In the genomic region with DNA sequence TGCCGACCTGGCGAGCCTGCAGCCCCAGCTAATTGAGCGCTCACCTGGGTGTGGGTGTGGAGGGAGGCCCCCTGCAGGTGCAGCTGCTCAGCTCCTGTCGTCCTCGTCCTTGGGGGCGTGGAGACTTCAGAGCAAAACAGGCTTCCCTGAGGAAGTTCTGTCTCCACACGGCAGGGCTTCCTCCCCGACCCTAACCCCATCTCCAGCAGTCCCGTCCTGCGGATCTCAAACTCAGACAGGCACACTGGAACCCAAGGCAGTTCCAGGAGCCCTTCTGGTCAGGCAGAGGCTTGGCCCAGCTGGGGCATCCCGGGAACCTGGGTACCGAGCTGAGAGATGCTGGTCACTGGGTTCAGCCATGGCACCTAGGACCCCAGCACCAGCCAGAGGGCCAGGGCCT, we compare ENCODE assay signal across 12 cellular contexts. TPM values are rescaled to one million over a fixed set of nuclear protein-coding genes. Genes with fewer than 3 reads are reported as not detected.
DNase-seq lines count a peak whose midpoint lies in the region; ATAC-seq and TF ChIP-seq lines count a peak whose summit lies in the region.
"Had no signal": no experiment of that assay in that cellular context is flagged by ENCODE, and none has a peak within 500 bp of the region (broad histone marks: within the 10 kb centered on the region; RNA-seq: fewer than 3 reads in every experiment).

No MANE protein-coding gene starts in this region.

- H4K20me1 ChIP-seq in HCT116 (ENCODE audit: insufficient read depth) = no peaks in the 10 kb centered on the region

- intact Hi-C loops in HCT116 (cut with micrococcal nuclease) = loop anchor here (1.0 to 2.0 kb wide), 3 partner anchors 154 to 441 kb away; no protein-coding TSS in a partner anchor

- TF ChIP-seq POLR2A in HCT116 (IDR thresholded peaks at IDR 0.05; ENCODE audit: borderline replicate concordance, extremely low read depth, insufficient read depth, insufficient read length) = no peak

- H2BK5ac ChIP-seq in neuronal stem cell (ENCODE audit: low read length) = no peak overlapping the region

- H3K27me3 ChIP-seq in HCT116 (ENCODE audit: insufficient read depth, low read length) = no peaks in the 10 kb centered on the region
- H3K27me3 ChIP-seq in WERI-Rb-1 (ENCODE audit: insufficient read depth, low read depth, severe bottlenecking) = no peaks in the 10 kb centered on the region
- H3K27me3 ChIP-seq in neuronal stem cell (ENCODE audit: control insufficient read depth in 3 of 3, insufficient read depth in 3 of 3, low read depth in 1 of 3, low read length in 3 of 3) = no peaks in the 10 kb centered on the region
- H3K27me3 ChIP-seq: MG63 had no signal

- H3K9me2 ChIP-seq in HCT116 (ENCODE audit: insufficient read depth) = no peaks in the 10 kb centered on the region

- no TSS peak for BruUV-seq in HCT116 (replicated peaks; lab: Mats Ljungman, UMichigan)

- H3K4ac ChIP-seq in neuronal stem cell (ENCODE audit: low read length) = no peak overlapping the region

- H4K91ac ChIP-seq in neuronal stem cell (ENCODE audit: low read depth, low read length, poor library complexity) = no peak overlapping the region

- H3K4me2 ChIP-seq in HCT116 (ENCODE audit: low read length) = no peak overlapping the region
- no peak overlapping the region for H3K4me2 ChIP-seq in neuronal stem cell (ENCODE audit: insufficient read depth, low read length, poor library complexity, severe bottlenecking)

- no peak overlapping the region for H3K23ac ChIP-seq in neuronal stem cell (ENCODE audit: low read depth, low read length, poor library complexity)

- ATAC-seq in HCT116 = no peak
- ATAC-seq in HG02852 (IDR thresholded peaks at IDR 0.05; ENCODE audit: unreplicated experiment) = no peak
- no peak for ATAC-seq in GM19328 (IDR thresholded peaks at IDR 0.05; ENCODE audit: unreplicated experiment)
- ATAC-seq in HG03039 (IDR thresholded peaks at IDR 0.05; ENCODE audit: unreplicated experiment) = no peak

- H3K9ac ChIP-seq in HCT116 (ENCODE audit: low read length) = no peak overlapping the region
- H3K9ac ChIP-seq in neuronal stem cell (ENCODE audit: low read depth, low read length, poor library complexity) = no peak overlapping the region

- H3K14ac ChIP-seq in neuronal stem cell (ENCODE audit: low read length) = no peak overlapping the region

- DNase-seq in NCI-H146 (lab: John Stamatoyannopoulos, UW) = peak; percentile 12
- no peak for DNase-seq in NCI-H146 treated with DMSO at 0.1 percent for 48 hours (lab: John Stamatoyannopoulos, UW; ENCODE audit: unreplicated experiment)
- DNase-seq in HCT116 (ENCODE audit: low read depth, low spot score) = no peak
- no peak for DNase-seq in WERI-Rb-1
- no peak for DNase-seq in neuronal stem cell (ENCODE audit: low spot score)
- DNase-seq: NCI-H187 treated with DMSO at 0.1 percent for 48 hours, NCI-H2107 had no signal

- CTCF ChIA-PET in HCT116 (lab: Charles Lee) = interaction anchor here (1.0 to 2.5 kb wide), 3 partner anchors 19 to 64 kb away, joined by 3 to 13 read pairs (median 4); no protein-coding TSS in a partner anchor

- peaks cover under 1 to 19% of the 10 kb centered on the region in 2 experiments; a peak in 3 of 4 replicates for H3K36me3 ChIP-seq in HCT116 (ENCODE audit: control insufficient read depth in 1 of 2, insufficient read depth in 2 of 2, low read length in 2 of 2)
- peaks cover 41% of the 10 kb centered on the region for H3K36me3 ChIP-seq in WERI-Rb-1
- peaks cover 33 to 44% of the 10 kb centered on the region in 2 donors for H3K36me3 ChIP-seq in neuronal stem cell (replicated peaks in 1 of 2; ENCODE audit: control insufficient read depth in 2 of 2, insufficient read depth in 2 of 2, low read length in 2 of 2)

- H3K79me1 ChIP-seq in neuronal stem cell (ENCODE audit: low read depth, low read length) = peaks cover 5% of the 10 kb centered on the region

- H3K79me2 ChIP-seq in HCT116 (ENCODE audit: insufficient read depth, low read length) = no peaks in the 10 kb centered on the region

- no peaks in the 10 kb centered on the region for H3K9me3 ChIP-seq in HCT116 (ENCODE audit: control insufficient read depth in 1 of 2, insufficient read depth in 1 of 2, low read depth in 1 of 2, low read length in 2 of 2)
- H3K9me3 ChIP-seq in WERI-Rb-1 (ENCODE audit: severe bottlenecking) = peaks cover 3% of the 10 kb centered on the region
- H3K9me3 ChIP-seq in neuronal stem cell (replicated peaks in 1 of 2; ENCODE audit: control insufficient read depth in 2 of 2, insufficient read depth in 1 of 2, low read depth in 1 of 2, low read length in 2 of 2) = no peaks in the 10 kb centered on the region
- H3K9me3 ChIP-seq: MG63 had no signal

- RAD21 ChIA-PET in HCT116 (lab: Charles Lee; ENCODE audit: low non-redundant PET in 1 of 2, low total read pairs in 2 of 2, uncharacterized antibody in 2 of 2, unreplicated experiment in 2 of 2) = interaction anchor here in 1 of 2 experiments (0.6 to 0.7 kb wide), 2 partner anchors 22 to 63 kb away, joined by 4 to 5 read pairs; no protein-coding TSS in a partner anchor

- POLR2A ChIA-PET in HCT116 (lab: Charles Lee) = no interaction called here

- H3K18ac ChIP-seq in neuronal stem cell (ENCODE audit: low read length) = peak overlapping the region; percentile 35

- H2AFZ ChIP-seq in HCT116 (ENCODE audit: low read depth, low read length, poor library complexity, severe bottlenecking) (no peak overlapping the region), neuronal stem cell (ENCODE audit: low read length) (no peak overlapping the region)

- H4K8ac ChIP-seq in neuronal stem cell (ENCODE audit: low read depth, low read length) = no peak overlapping the region

- TF ChIP-seq CTCF in HCT116 (IDR thresholded peaks at IDR 0.05 in 2 of 3, conservative IDR thresholded peaks at IDR 0.05 in 1 of 3; ENCODE audit: borderline replicate concordance in 1 of 3, insufficient read depth in 1 of 3, low read depth in 2 of 3, low read length in 2 of 3) (no peak), WERI-Rb-1 (IDR thresholded peaks at IDR 0.05; ENCODE audit: low read depth, low read length) (peak; percentile 29; the same call in 1 of the 2 replicates)

- no CpG with 5 or more reads among the region's 12 CpGs for WGBS in neuronal stem cell (ENCODE audit: extremely low coverage in 2 of 2, insufficient read length in 2 of 2, insufficient replicate concordance in 1 of 2), 2 donors

- no peak overlapping the region for H2BK120ac ChIP-seq in neuronal stem cell (ENCODE audit: low read depth, low read length)

- H3K4me1 ChIP-seq in HCT116 (ENCODE audit: control insufficient read depth in 1 of 2, insufficient read depth in 2 of 2, low read length in 2 of 2) (peaks cover 0 to 17% of the 10 kb centered on the region in 2 experiments; a peak in 1 of 4 replicates), neuronal stem cell (ENCODE audit: control insufficient read depth in 2 of 2, insufficient read depth in 1 of 2, low read depth in 1 of 2, low read length in 2 of 2) (peaks cover 2 to 4% of the 10 kb centered on the region in 2 donors)

- no peak overlapping the region for H3K4me3 ChIP-seq in HCT116 (replicated peaks in 1 of 2; ENCODE audit: low read depth in 1 of 2, low read length in 2 of 2)
- H3K4me3 ChIP-seq in WERI-Rb-1 (ENCODE audit: low read depth, low read length) = no peak overlapping the region
- no peak overlapping the region for H3K4me3 ChIP-seq in neuronal stem cell (ENCODE audit: low read length in 2 of 2)
- H3K4me3 ChIP-seq: MG63 had no signal

- H2AK5ac ChIP-seq in neuronal stem cell (ENCODE audit: low read depth, low read length) = peak overlapping the region; percentile 71

- no peak overlapping the region for H2BK15ac ChIP-seq in neuronal stem cell (ENCODE audit: low read length)

- no peak overlapping the region for H2BK12ac ChIP-seq in neuronal stem cell (ENCODE audit: low read length)

- no peak for TF ChIP-seq RAD21 in HCT116 (IDR thresholded peaks at IDR 0.05; ENCODE audit: low read depth)

- H3K27ac ChIP-seq in HCT116 (ENCODE audit: low read depth, low read length) = peak overlapping the region; percentile 11; the same call in 1 of the 2 replicates
- 0 out of 2 replicates have a peak overlapping the region, but pooled peaks have one; percentile 4 for H3K27ac ChIP-seq in WERI-Rb-1
- H3K27ac ChIP-seq in neuronal stem cell (replicated peaks; ENCODE audit: low read length) = no peak overlapping the region

TF ChIP-seq in HCT116, 20 proteins besides CTCF, POLR2A, EP300 and RAD21:
- TF ChIP-seq YY1 (IDR thresholded peaks at IDR 0.05; ENCODE audit: extremely low read depth, insufficient replicate concordance, low read depth, low read length) = no peak
- TF ChIP-seq, protein P1, sequence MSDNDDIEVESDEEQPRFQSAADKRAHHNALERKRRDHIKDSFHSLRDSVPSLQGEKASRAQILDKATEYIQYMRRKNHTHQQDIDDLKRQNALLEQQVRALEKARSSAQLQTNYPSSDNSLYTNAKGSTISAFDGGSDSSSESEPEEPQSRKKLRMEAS (IDR thresholded peaks at IDR 0.05) = no peak

RNA-seq across cellular contexts. Expression of a gene that starts 24.4 kb away (rescaled TPM):
- total RNA-seq in HCT116 (2021; ENCODE audit: unreplicated experiment) = 106 TPM
- 99.5 and 103 TPM in 2 replicates for polyA plus RNA-seq in HCT116 (2012)
- polyA plus RNA-seq in neuronal stem cell (2013, experiment 1 of 2) = 110 TPM
- polyA plus RNA-seq in neuronal stem cell (2013, experiment 2 of 2) = 108 TPM

RNA-seq across cellular contexts. Expression of a gene that starts 24.6 kb away (rescaled TPM):
- total RNA-seq in HCT116 (2021; ENCODE audit: unreplicated experiment) = 29.4 TPM
- polyA plus RNA-seq in HCT116 (2012) = 24.9 and 26.5 TPM in 2 replicates
- 28.3 TPM for polyA plus RNA-seq in neuronal stem cell (2013, experiment 1 of 2)
- polyA plus RNA-seq in neuronal stem cell (2013, experiment 2 of 2) = 26.4 TPM

RNA-seq across cellular contexts. Expression of a gene that starts 33.6 kb away (rescaled TPM):
- 101 TPM for total RNA-seq in HCT116 (2021; ENCODE audit: unreplicated experiment)
- 37.5 and 49.0 TPM in 2 replicates for polyA plus RNA-seq in HCT116 (2012)
- polyA plus RNA-seq in neuronal stem cell (2013, experiment 1 of 2) = 44.6 TPM
- polyA plus RNA-seq in neuronal stem cell (2013, experiment 2 of 2) = 44.5 TPM

RNA-seq across cellular contexts. Expression of a gene that starts 47.4 kb away (rescaled TPM):
- 31.7 TPM for total RNA-seq in HCT116 (2021; ENCODE audit: unreplicated experiment)
- 18.3 and 19.1 TPM in 2 replicates for polyA plus RNA-seq in HCT116 (2012)
- 7.2 TPM for polyA plus RNA-seq in neuronal stem cell (2013, experiment 1 of 2)
- polyA plus RNA-seq in neuronal stem cell (2013, experiment 2 of 2) = 7.6 TPM
- total RNA-seq: CD8-positive, alpha-beta T cell had no signal
